Comparison of ENCODE assay signal across 9 cellular contexts in the genomic region with DNA sequence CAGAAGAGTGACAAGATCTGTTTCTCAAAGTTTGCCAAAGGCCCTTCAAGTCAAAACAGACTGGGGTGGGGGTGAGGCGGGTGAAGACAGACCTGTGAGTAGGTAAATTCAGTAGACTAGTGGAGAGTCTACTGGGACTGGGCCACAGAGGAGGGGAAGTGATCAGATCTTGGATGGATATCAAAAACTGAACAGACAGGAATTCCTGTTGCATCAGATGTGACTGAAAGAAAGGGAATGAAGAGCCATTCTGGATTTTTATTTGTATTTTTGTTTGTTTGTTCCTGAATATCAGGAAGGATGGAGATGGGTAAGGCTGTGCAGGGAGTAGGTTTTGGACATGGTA. TPM values are rescaled to one million over a fixed set of nuclear protein-coding genes. Genes with fewer than 3 reads are reported as not detected.
A peak's percentile ranks its signal among the peaks of the same experiment; 100 is the strongest.
DNase-seq lines count a peak whose midpoint lies in the region; ATAC-seq and TF ChIP-seq lines count a peak whose summit lies in the region.
"Not testable (repeated sequence)": the region's sequence is repeated elsewhere in the genome, so short reads cannot be mapped to it uniquely, and the experiment has no call there.
"Had no signal": no experiment of that assay in that cellular context is flagged by ENCODE, and none has a peak within 500 bp of the region (broad histone marks: within the 10 kb centered on the region; RNA-seq: fewer than 3 reads in every experiment).

No MANE protein-coding gene starts in this region.

- not testable (repeated sequence) for H3K27me3 Mint-ChIP-seq in GM23338 (ENCODE audit: insufficient read depth, low read depth, poor library complexity); activated T-cell treated with anti-CD3 and anti-CD28 coated beads, Interleukin-2, amount 50 U/mL, for 4 hours (ENCODE audit: low read depth)

- intact Hi-C loops in gastrocnemius medialis (cut with DNase I; ENCODE audit: low total_unique reads), result not testable (repeated sequence)

- not testable (repeated sequence) for H2AFZ ChIP-seq in ACC112 (ENCODE audit: low read length, unreplicated experiment); GM23338; OCI-LY1 (ENCODE audit: low read length)

- peaks cover 37% of the 10 kb centered on the region for H3K36me3 Mint-ChIP-seq in GM23338 (ENCODE audit: low read depth)
- peaks cover 44% of the 10 kb centered on the region for H3K36me3 Mint-ChIP-seq in activated T-cell treated with anti-CD3 and anti-CD28 coated beads, Interleukin-2, amount 50 U/mL, for 4 hours (ENCODE audit: insufficient read depth)

- H3K9ac ChIP-seq in OCI-LY1 (ENCODE audit: low read length), result peak overlapping the region; percentile 10; the same call in 1 of the 2 replicates

- H3K9me3 ChIP-seq in OCI-LY1 (ENCODE audit: low read length); gastrocnemius medialis: not testable (repeated sequence)

- TF ChIP-seq POLR2A in gastrocnemius medialis (IDR thresholded peaks at IDR 0.05), result not testable (repeated sequence)

- in situ Hi-C loops in gastrocnemius medialis (cut with MboI; ENCODE audit: low sequenced_read_pairs in 4 of 4), result not testable (repeated sequence)

- H3K9me2 ChIP-seq in GM23338 (ENCODE audit: insufficient read depth); OCI-LY1 (ENCODE audit: low read depth, low read length): not testable (repeated sequence)

- peaks cover 14% of the 10 kb centered on the region for H3K9me3 Mint-ChIP-seq in GM23338
- peaks cover 34% of the 10 kb centered on the region for H3K9me3 Mint-ChIP-seq in activated T-cell treated with anti-CD3 and anti-CD28 coated beads, Interleukin-2, amount 50 U/mL, for 4 hours

- H3K4me3 Mint-ChIP-seq in GM23338, result peak overlapping the region; percentile 80
- peak overlapping the region; percentile 81 for H3K4me3 Mint-ChIP-seq in activated T-cell treated with anti-CD3 and anti-CD28 coated beads, Interleukin-2, amount 50 U/mL, for 4 hours

- not testable (repeated sequence) for H4K20me1 ChIP-seq in GM23338 (replicated peaks; ENCODE audit: insufficient read depth); OCI-LY1 (ENCODE audit: insufficient read depth, low read length)

- peak overlapping the region; percentile 80 for H3K4me2 ChIP-seq in GM23338
- H3K4me2 ChIP-seq in OCI-LY1 (ENCODE audit: low read length), result peak overlapping the region; percentile 56

- not testable (repeated sequence) for DNase-seq in GM23338 (ENCODE audit: low spot score); activated T-cell treated with anti-CD3 and anti-CD28 coated beads, Interleukin-2, amount 50 U/mL, for 4 hours; gastrocnemius medialis
- DNase-seq in choroid plexus epithelial cell (ENCODE audit: low read depth) (peak; percentile 41), foreskin keratinocyte (peak in 1 of 2 donors; percentile 1), lung microvascular endothelial cell (ENCODE audit: low read depth in 2 of 2) (peak; percentile 24 to 60)

- not testable (repeated sequence) for H3K4me1 ChIP-seq in ACC112 (ENCODE audit: control insufficient read depth, insufficient read depth, low read length, unreplicated experiment); GM23338 (ENCODE audit: insufficient read depth); OCI-LY1 (ENCODE audit: insufficient read depth, low read length, severe bottlenecking); foreskin keratinocyte; gastrocnemius medialis

- not testable (repeated sequence) for H3K27me3 ChIP-seq in ACC112 (ENCODE audit: insufficient read depth, low read length); GM23338 (ENCODE audit: insufficient read depth); OCI-LY1 (ENCODE audit: insufficient read depth, low read length); foreskin keratinocyte; gastrocnemius medialis

- H3K27ac Mint-ChIP-seq in GM23338, result peak overlapping the region; percentile 20; the same call in 1 of the 2 replicates

- not testable (repeated sequence) for H3F3A ChIP-seq in GM23338 (replicated peaks; ENCODE audit: low read depth); OCI-LY1 (ENCODE audit: insufficient read depth, low read length)

- not testable (repeated sequence) for H3K4me1 Mint-ChIP-seq in GM23338
- H3K4me1 Mint-ChIP-seq in activated T-cell treated with anti-CD3 and anti-CD28 coated beads, Interleukin-2, amount 50 U/mL, for 4 hours (ENCODE audit: low read depth), result peaks cover 13% of the 10 kb centered on the region

- not testable (repeated sequence) for ATAC-seq in GM23338
- peak in 1 of 2 donors; percentile 5 for ATAC-seq in activated T-cell treated with anti-CD3 and anti-CD28 coated beads, Interleukin-2, amount 50 U/mL, for 4 hours
- ATAC-seq in foreskin keratinocyte (peak; percentile 12), gastrocnemius medialis (peak; percentile 13 to 14)

- H3K27ac ChIP-seq in ACC112 (ENCODE audit: low read depth, low read length); GM23338 (ENCODE audit: low read depth); OCI-LY1 (ENCODE audit: low read depth, low read length, poor library complexity, severe bottlenecking); foreskin keratinocyte; gastrocnemius medialis: not testable (repeated sequence)

- peaks cover 20% of the 10 kb centered on the region for H3K36me3 ChIP-seq in ACC112 (ENCODE audit: insufficient read depth, low read length)
- H3K36me3 ChIP-seq in GM23338 (ENCODE audit: insufficient read depth), result not testable (repeated sequence)
- H3K36me3 ChIP-seq in OCI-LY1 (ENCODE audit: insufficient read depth, low read length), result peaks cover 13% of the 10 kb centered on the region
- H3K36me3 ChIP-seq in gastrocnemius medialis, result peaks cover 4 to 28% of the 10 kb centered on the region in 2 donors

- peak overlapping the region; percentile 49 for H3K4me3 ChIP-seq in ACC112 (ENCODE audit: low read depth, low read length)
- H3K4me3 ChIP-seq in GM23338, result peak overlapping the region; percentile 54; the same call in 1 of the 2 replicates
- H3K4me3 ChIP-seq in OCI-LY1 (ENCODE audit: low read depth, low read length, poor library complexity, severe bottlenecking), result peak overlapping the region; percentile 38
- peak overlapping the region; percentile 53 for H3K4me3 ChIP-seq in choroid plexus epithelial cell (ENCODE audit: low read depth, low read length)
- peak overlapping the region in 3 of 4 donors; percentile 27 to 100 (median 31) for H3K4me3 ChIP-seq in gastrocnemius medialis

- not testable (repeated sequence) for H3K79me2 ChIP-seq in ACC112 (ENCODE audit: control insufficient read depth, insufficient read depth, low read length, unreplicated experiment); GM23338 (replicated peaks; ENCODE audit: insufficient read depth); OCI-LY1 (ENCODE audit: insufficient read depth, low read length)

- not testable (repeated sequence) for TF ChIP-seq CTCF in GM23338 (conservative IDR thresholded peaks at IDR 0.05; ENCODE audit: low read depth in 2 of 2); OCI-LY1 (IDR thresholded peaks at IDR 0.05; ENCODE audit: low read length); choroid plexus epithelial cell (conservative IDR thresholded peaks at IDR 0.05; ENCODE audit: low read depth, low read length); foreskin keratinocyte (conservative IDR thresholded peaks at IDR 0.05); gastrocnemius medialis (IDR thresholded peaks at IDR 0.05 in 4 of 5, conservative IDR thresholded peaks at IDR 0.05 in 1 of 5)

RNA-seq across cellular contexts. Expression of a gene that starts 0.7 kb away (rescaled TPM):
- 11.0 and 22.4 TPM in 2 replicates for total RNA-seq in GM23338 (2014; rRNA removed; shearing (Covaris generic))
- polyA plus RNA-seq in GM23338 (2016; fragmentation: Nextera tagmentation; extraction: Ambion mirVana), result 4.7 and 5.4 TPM in 2 replicates
- total RNA-seq in activated T-cell treated with anti-CD3 and anti-CD28 coated beads, Interleukin-2, amount 50 U/mL, for 4 hours, result 1 to 10 TPM; 3.3 to 4.2 (median 3.9) TPM
- 6.7 and 9.8 TPM in 2 replicates for total RNA-seq in foreskin keratinocyte
- 4.1 and 4.4 TPM in 2 replicates for polyA plus RNA-seq in foreskin keratinocyte
- 7.0 and 9.7 TPM in 2 replicates for total RNA-seq in lung microvascular endothelial cell
- total RNA-seq in gastrocnemius medialis, result 10 to 100 TPM in 2 of 4 donors, 1 to 10 TPM in 2; 4.6 to 25.2 (median 10.5) TPM

RNA-seq across cellular contexts. Expression of a gene that starts 10.9 kb away (rescaled TPM):
- total RNA-seq in GM23338 (2014; rRNA removed; shearing (Covaris generic)), result 27.7 and 28.0 TPM in 2 replicates
- 2.5 and 3.5 TPM in 2 replicates for polyA plus RNA-seq in GM23338 (2016; fragmentation: Nextera tagmentation; extraction: Ambion mirVana)
- total RNA-seq in activated T-cell treated with anti-CD3 and anti-CD28 coated beads, Interleukin-2, amount 50 U/mL, for 4 hours, result 1 to 10 TPM; 3.1 to 3.7 (median 3.2) TPM
- 9.1 and 10.9 TPM in 2 replicates for total RNA-seq in foreskin keratinocyte
- polyA plus RNA-seq in foreskin keratinocyte, result 1.4 TPM in 2 replicates
- 10.9 and 12.9 TPM in 2 replicates for total RNA-seq in lung microvascular endothelial cell
- 10 to 100 TPM in 3 of 4 donors, 1 to 10 TPM in 1; 8.3 to 26.7 (median 17.6) TPM for total RNA-seq in gastrocnemius medialis

RNA-seq across cellular contexts. Expression of a gene that starts 11.5 kb away (rescaled TPM):
- total RNA-seq in GM23338 (2014; rRNA removed; shearing (Covaris generic)), result 3.8 and 12.9 TPM in 2 replicates
- polyA plus RNA-seq in GM23338 (2016; fragmentation: Nextera tagmentation; extraction: Ambion mirVana) (4.1 and 4.2 TPM in 2 replicates), foreskin keratinocyte (2.5 and 2.8 TPM in 2 replicates)
- 1 to 10 TPM; 4.5 to 4.6 (median 4.5) TPM for total RNA-seq in activated T-cell treated with anti-CD3 and anti-CD28 coated beads, Interleukin-2, amount 50 U/mL, for 4 hours
- total RNA-seq in foreskin keratinocyte (6.8 and 7.6 TPM in 2 replicates), lung microvascular endothelial cell (6.1 and 9.9 TPM in 2 replicates), gastrocnemius medialis (1 to 10 TPM; 1.2 to 6.5 (median 3.4) TPM)

RNA-seq across cellular contexts. Expression of a gene that starts 31.3 kb away (rescaled TPM):
- total RNA-seq in GM23338 (2014; rRNA removed; shearing (Covaris generic)), result 1.5 and 2.7 TPM in 2 replicates
- polyA plus RNA-seq in GM23338 (2016; fragmentation: Nextera tagmentation; extraction: Ambion mirVana) (0.54 and 1.2 TPM in 2 replicates), foreskin keratinocyte (0.03 and 0.09 TPM in 2 replicates)
- under 1 TPM in 1 of 3 donors, not detected in 2; 0.08 TPM for total RNA-seq in activated T-cell treated with anti-CD3 and anti-CD28 coated beads, Interleukin-2, amount 50 U/mL, for 4 hours
- total RNA-seq in foreskin keratinocyte (0.14 and 0.18 TPM in 2 replicates), lung microvascular endothelial cell (under 0.01 and 0.40 TPM in 2 replicates), gastrocnemius medialis (1 to 10 TPM in 2 of 4 donors, under 1 TPM in 1, not detected in 1; 0.60 to 3.2 (median 1.3) TPM)
- total RNA-seq: Daoy had no signal

RNA-seq across cellular contexts. Expression of a gene that starts 38.9 kb away (rescaled TPM):
- total RNA-seq in GM23338 (2014; rRNA removed; shearing (Covaris generic)), result 10.2 and 11.6 TPM in 2 replicates
- polyA plus RNA-seq in GM23338 (2016; fragmentation: Nextera tagmentation; extraction: Ambion mirVana) (3.5 and 4.3 TPM in 2 replicates), foreskin keratinocyte (1.4 TPM in 2 replicates)
- total RNA-seq in activated T-cell treated with anti-CD3 and anti-CD28 coated beads, Interleukin-2, amount 50 U/mL, for 4 hours, result 1 to 10 TPM; 3.2 to 4.1 (median 3.8) TPM
- total RNA-seq in foreskin keratinocyte (4.7 and 5.6 TPM in 2 replicates), lung microvascular endothelial cell (3.3 and 4.4 TPM in 2 replicates), gastrocnemius medialis (1 to 10 TPM; 1.7 to 3.4 (median 2.3) TPM)
